ENCODE assay signal across 15 cellular contexts in the genomic region with DNA sequence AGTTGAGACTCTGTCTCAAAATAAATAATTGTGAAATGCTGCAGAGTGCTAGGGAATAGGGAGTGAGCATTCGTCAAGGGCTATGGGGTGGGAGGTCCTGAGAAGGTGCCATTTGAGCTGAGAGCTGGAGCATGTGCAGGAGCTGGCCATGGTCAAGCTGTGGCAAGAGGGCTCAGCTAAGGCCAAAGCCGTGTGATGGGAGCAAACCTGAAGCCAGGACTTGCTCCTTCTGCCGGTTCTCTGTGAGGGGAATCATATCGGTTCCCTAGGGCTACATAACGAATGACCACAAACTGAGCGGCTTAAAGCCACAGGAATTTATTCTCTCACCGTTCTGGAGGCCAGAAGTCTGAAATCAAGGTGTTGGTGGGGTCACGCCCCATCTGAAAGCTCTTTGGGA. TPM values are rescaled to one million over a fixed set of nuclear protein-coding genes. Genes with fewer than 3 reads are reported as not detected.
A peak's percentile ranks its signal among the peaks of the same experiment; 100 is the strongest.
DNase-seq lines count a peak whose midpoint lies in the region; FAIRE-seq and TF ChIP-seq lines count a peak whose summit lies in the region.
"Had no signal": no experiment of that assay in that cellular context is flagged by ENCODE, and none has a peak within 500 bp of the region (broad histone marks: within the 10 kb centered on the region; RNA-seq: fewer than 3 reads in every experiment).

No MANE protein-coding gene starts in this region.

- no peaks in the 10 kb centered on the region for H3K27me3 ChIP-seq in neutrophil
- H3K27me3 ChIP-seq: left lung had no signal

- TF ChIP-seq CTCF in NB4 (IDR thresholded peaks at IDR 0.05; ENCODE audit: low read depth, low read length) (no peak), neutrophil (IDR thresholded peaks at IDR 0.05) (no peak)

- H3K4me1 ChIP-seq in neutrophil (ENCODE audit: control insufficient read depth in 1 of 2, insufficient read depth in 1 of 2, low read depth in 1 of 2, low read length in 1 of 2) = peaks cover 34 to 37% of the 10 kb centered on the region in 2 experiments

- H3K36me3 Mint-ChIP-seq in T-helper 2 cell treated with Interferon-gamma antibody and Interleukin-4, amounts not matched to agents 5 μg/mL and 100 μg/mL, for 36 hours (ENCODE audit: low read depth) = peaks cover 45% of the 10 kb centered on the region

- H3K9me3 ChIP-seq in neutrophil = no peaks in the 10 kb centered on the region

- DNase-seq in T-helper 2 cell treated with Interferon-gamma antibody and Interleukin-4, amounts not matched to agents 5 μg/mL and 100 μg/mL, for 36 hours (ENCODE audit: low spot score) = no peak
- no peak for DNase-seq in T-helper 2 cell
- peak; percentile 87 for DNase-seq in NB4 (ENCODE audit: low read depth)
- peak; percentile 35 for DNase-seq in amniotic epithelial cell (ENCODE audit: low read depth)
- DNase-seq in anterior cingulate cortex (lab: John Stamatoyannopoulos, UW) = no peak
- no peak for DNase-seq in posterior vena cava (ENCODE audit: low spot score)
- no peak for DNase-seq in H54 (ENCODE audit: insufficient read length, low spot score)
- DNase-seq: 8988T; activated CD8-positive, alpha-beta memory T cell treated with anti-CD3 and anti-CD28 coated beads for 24 hours; effector memory CD8-positive, alpha-beta T cell; left lung; stimulated activated CD4-positive, alpha-beta T cell treated with anti-CD3 and anti-CD28 coated beads, Interleukin-4, amount 100 ng/mL, for 24 hours had no signal

- H3K27me3 Mint-ChIP-seq in T-helper 2 cell treated with Interferon-gamma antibody and Interleukin-4, amounts not matched to agents 5 μg/mL and 100 μg/mL, for 36 hours (ENCODE audit: low read depth) = no peaks in the 10 kb centered on the region
- H3K27me3 Mint-ChIP-seq: effector memory CD8-positive, alpha-beta T cell had no signal

- intact Hi-C loops in posterior vena cava (cut with DNase I) = no loop called here

- H3K4me1 Mint-ChIP-seq in T-helper 2 cell treated with Interferon-gamma antibody and Interleukin-4, amounts not matched to agents 5 μg/mL and 100 μg/mL, for 36 hours (ENCODE audit: low read depth) = peaks cover 19% of the 10 kb centered on the region

- H3K4me3 ChIP-seq in NB4 (ENCODE audit: low read depth, low read length) (peak overlapping the region; percentile 43), neutrophil (ENCODE audit: low read depth in 1 of 2, low read length in 1 of 2) (no peak overlapping the region)
- H3K4me3 ChIP-seq: left lung had no signal

- FAIRE-seq in H54 (lab: Jason Lieb, UNC) = no peak

- H3K9me3 Mint-ChIP-seq in T-helper 2 cell treated with Interferon-gamma antibody and Interleukin-4, amounts not matched to agents 5 μg/mL and 100 μg/mL, for 36 hours = peaks cover 11% of the 10 kb centered on the region

- no peak for TF ChIP-seq POLR2A in NB4 (IDR thresholded peaks at IDR 0.05; ENCODE audit: extremely low read depth, insufficient read length)
- TF ChIP-seq POLR2A in H54 (IDR thresholded peaks at IDR 0.05; ENCODE audit: low read depth, low read length) = no peak

- peak overlapping the region; percentile 52 for H3K4me3 Mint-ChIP-seq in T-helper 2 cell treated with Interferon-gamma antibody and Interleukin-4, amounts not matched to agents 5 μg/mL and 100 μg/mL, for 36 hours

- peak overlapping the region; percentile 47 for H3K27ac ChIP-seq in neutrophil
- H3K27ac ChIP-seq: left lung had no signal

- H3K27ac Mint-ChIP-seq in T-helper 2 cell treated with Interferon-gamma antibody and Interleukin-4, amounts not matched to agents 5 μg/mL and 100 μg/mL, for 36 hours = no peak overlapping the region

- H3K36me3 ChIP-seq in neutrophil = peaks cover 23% of the 10 kb centered on the region

RNA-seq across cellular contexts. Expression of gene PGLS, which starts 2.4 kb away (rescaled TPM):
- 10 to 100 TPM; 39.8 to 48.7 TPM for total RNA-seq in posterior vena cava

RNA-seq across cellular contexts. Expression of gene COLGALT1, which starts 41.6 kb away (rescaled TPM):
- total RNA-seq in posterior vena cava = 10 to 100 TPM; 69.1 to 86.7 TPM

RNA-seq across cellular contexts. Expression of gene SLC27A1, which starts 43.5 kb away (rescaled TPM):
- 10 to 100 TPM; 11.1 to 14.4 TPM for total RNA-seq in posterior vena cava

RNA-seq across cellular contexts. Expression of gene NXNL1, which starts 53.1 kb away (rescaled TPM):
- not detected for total RNA-seq in posterior vena cava
- total RNA-seq: glomerular endothelial cell, left lung, NCI-H460 had no signal

Comparison
In these comparisons a context has a peak if more than half of its experiments do, and no peak if none do; other contexts are left out.
1. DNase-seq: peak in NB4 (single experiment) and amniotic epithelial cell (single experiment); none in T-helper 2 cell treated with Interferon-gamma antibody and Interleukin-4, amounts not matched to agents 5 μg/mL and 100 μg/mL, for 36 hours (single experiment), T-helper 2 cell (0 of 5), anterior cingulate cortex (0 of 58), posterior vena cava (single experiment) and H54 (single experiment).